ENCODE assay signal across 8 cellular contexts in genomic region chr1:154627247-154628121, GRCh38. TPM values are rescaled to one million over a fixed set of nuclear protein-coding genes. Genes with fewer than 3 reads are reported as not detected.
DNase-seq lines count a peak whose midpoint lies in the region; ATAC-seq, FAIRE-seq and TF ChIP-seq lines count a peak whose summit lies in the region.

No MANE protein-coding gene starts in this region.

- H3K9me3 ChIP-seq in astrocyte (ENCODE audit: insufficient read depth, low read depth, low read length) = no peaks in the 10 kb centered on the region

- H2AFZ ChIP-seq in astrocyte (ENCODE audit: low read depth, low read length) = peak overlapping the region; percentile 95

- H3K36me3 ChIP-seq in astrocyte (ENCODE audit: insufficient read depth, low read length) = peaks cover 2% of the 10 kb centered on the region

- H3K4me3 Mint-ChIP-seq in astrocyte (ENCODE audit: unreplicated experiment) = peak overlapping the region; percentile 99

- H3K27me3 Mint-ChIP-seq in astrocyte (ENCODE audit: low read depth, unreplicated experiment) = peaks cover 5% of the 10 kb centered on the region

- peak overlapping the region; percentile 84 for H3K4me3 ChIP-seq in astrocyte (ENCODE audit: insufficient read depth, low read depth, low read length)

- H3K27ac Mint-ChIP-seq in astrocyte (ENCODE audit: unreplicated experiment) = peak overlapping the region; percentile 99

- H3K9me3 Mint-ChIP-seq in astrocyte (ENCODE audit: unreplicated experiment) = peaks cover 4% of the 10 kb centered on the region

- FAIRE-seq in astrocyte (lab: Jason Lieb, UNC) (peak; percentile 5), urothelium cell line (lab: Jason Lieb, UNC) (no peak)

- H3K27ac ChIP-seq in astrocyte (ENCODE audit: low read depth, low read length) = peak overlapping the region; percentile 94

- peaks cover 27% of the 10 kb centered on the region for H3K4me1 Mint-ChIP-seq in astrocyte (ENCODE audit: low read depth, unreplicated experiment)

- no peaks in the 10 kb centered on the region for H3K27me3 ChIP-seq in astrocyte (ENCODE audit: insufficient read depth, low read length)

- peak; percentile 72 for ATAC-seq in HG02759 (IDR thresholded peaks at IDR 0.05; ENCODE audit: unreplicated experiment)

- peaks cover 50% of the 10 kb centered on the region for H3K79me2 ChIP-seq in astrocyte (ENCODE audit: insufficient read depth, low read length)

- TF ChIP-seq CTCF in astrocyte (IDR thresholded peaks at IDR 0.05; ENCODE audit: insufficient read depth, low read depth, low read length) = no peak

- H3K4me2 ChIP-seq in astrocyte (ENCODE audit: low read length) = peak overlapping the region; percentile 90

- DNase-seq in GDM1 (lab: John Stamatoyannopoulos, UW) (peak; percentile 73), NCI-H2029 (lab: John Stamatoyannopoulos, UW) (peak; percentile 74), T1000 (lab: John Stamatoyannopoulos, UW) (peak; percentile 62), astrocyte (ENCODE audit: low read depth) (peak; percentile 84), hepatic stellate cell (ENCODE audit: low spot score) (peak; percentile 78), putamen (ENCODE audit: low spot score) (peak; percentile 87), urothelium cell line (ENCODE audit: low spot score) (peak; percentile 87)

- H4K20me1 ChIP-seq in astrocyte (ENCODE audit: insufficient read depth, low read length) = peaks cover 40% of the 10 kb centered on the region

- peak overlapping the region; percentile 96 for H3K9ac ChIP-seq in astrocyte (ENCODE audit: low read length)

- peaks cover 6% of the 10 kb centered on the region for H3K36me3 Mint-ChIP-seq in astrocyte (ENCODE audit: low read depth, unreplicated experiment)

- peaks cover 22% of the 10 kb centered on the region for H3K4me1 ChIP-seq in astrocyte (ENCODE audit: insufficient read depth, low read length)

RNA-seq across cellular contexts. Expression of gene ADAR, which starts 19.5 kb away (rescaled TPM):
- total RNA-seq in astrocyte = 275 and 278 TPM in 2 replicates

RNA-seq across cellular contexts. Expression of gene CHRNB2, which starts 59.9 kb away (rescaled TPM):
- total RNA-seq in astrocyte = 0.20 and 0.24 TPM in 2 replicates

Comparison
In these comparisons a context has a peak if more than half of its experiments do, and no peak if none do; other contexts are left out.
1. Peak in every context shown above with its lines: DNase-seq, ATAC-seq, H3K4me3 ChIP-seq and H3K27ac ChIP-seq.